In the genomic region with DNA sequence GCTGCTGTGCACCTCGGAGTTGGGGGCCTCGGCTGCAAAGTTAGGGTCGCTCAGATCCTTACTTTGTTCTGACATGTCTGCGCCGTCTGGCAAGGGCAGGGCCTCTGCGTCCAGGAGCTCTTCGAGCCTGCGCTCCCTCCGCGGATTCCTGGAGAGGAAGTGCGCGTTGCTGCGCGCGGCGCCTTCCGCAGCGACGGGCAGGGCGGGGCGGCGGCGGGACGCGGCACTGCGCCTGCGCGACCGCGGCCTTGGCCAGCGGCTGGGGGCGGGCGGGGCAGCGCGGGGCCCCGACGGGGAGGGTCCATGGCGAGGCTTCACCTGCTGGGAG, we compare ENCODE assay signal across 9 cellular contexts. TPM values are rescaled to one million over a fixed set of nuclear protein-coding genes. Genes with fewer than 3 reads are reported as not detected.
DNase-seq lines count a peak whose midpoint lies in the region; ATAC-seq and TF ChIP-seq lines count a peak whose summit lies in the region.
"Had no signal": no experiment of that assay in that cellular context is flagged by ENCODE, and none has a peak within 500 bp of the region (broad histone marks: within the 10 kb centered on the region; RNA-seq: fewer than 3 reads in every experiment).

A gene with protein sequence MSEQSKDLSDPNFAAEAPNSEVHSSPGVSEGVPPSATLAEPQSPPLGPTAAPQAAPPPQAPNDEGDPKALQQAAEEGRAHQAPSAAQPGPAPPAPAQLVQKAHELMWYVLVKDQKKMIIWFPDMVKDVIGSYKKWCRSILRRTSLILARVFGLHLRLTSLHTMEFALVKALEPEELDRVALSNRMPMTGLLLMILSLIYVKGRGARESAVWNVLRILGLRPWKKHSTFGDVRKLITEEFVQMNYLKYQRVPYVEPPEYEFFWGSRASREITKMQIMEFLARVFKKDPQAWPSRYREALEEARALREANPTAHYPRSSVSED (minus strand): TSS at position 163 of the 328 bp plus-strand sequence. CDS start 88 bp downstream, at position 75.

- no peak within 1 kb of the TSS for H3K9ac ChIP-seq in MM.1S (ENCODE audit: low read length)
- H3K9ac ChIP-seq: KMS-11 had no signal

- no peak for DNase-seq in HFF-Myc (ENCODE audit: extremely low read depth, low read depth)
- DNase-seq in hepatocyte (ENCODE audit: low spot score): peak; percentile 82
- peak; percentile 77 for DNase-seq in retina
- DNase-seq in MM.1S: no peak
- DNase-seq in stimulated activated naive CD4-positive, alpha-beta T cell treated with Interleukin-2 at 50 U/mL for 16 hours (lab: John Stamatoyannopoulos, UW): no peak

- H3K27me3 ChIP-seq in hepatocyte: no peaks in the 10 kb centered on the region
- no peaks in the 10 kb centered on the region for H3K27me3 ChIP-seq in MM.1S (replicated peaks; ENCODE audit: insufficient read depth, low read length)

- H3K4me2 ChIP-seq in hepatocyte (peak within 1 kb of the TSS; percentile 78), MM.1S (ENCODE audit: low read depth, low read length) (no peak within 1 kb of the TSS)
- H3K4me2 ChIP-seq: KMS-11 had no signal

- ATAC-seq in HG03469 (IDR thresholded peaks at IDR 0.05; ENCODE audit: unreplicated experiment): no peak
- no peak for ATAC-seq in GM21360 (IDR thresholded peaks at IDR 0.05; ENCODE audit: unreplicated experiment)

- H3K79me2 ChIP-seq in hepatocyte (peaks cover 18% of the 10 kb centered on the region), MM.1S (ENCODE audit: low read length) (no peaks in the 10 kb centered on the region)

- no peaks in the 10 kb centered on the region for H3K36me3 ChIP-seq in hepatocyte (replicated peaks; ENCODE audit: insufficient read depth, low read depth)
- H3K36me3 ChIP-seq in MM.1S (replicated peaks; ENCODE audit: insufficient read depth, low read length): no peaks in the 10 kb centered on the region

- no peaks in the 10 kb centered on the region for H3K9me2 ChIP-seq in hepatocyte (replicated peaks; ENCODE audit: insufficient read depth)
- H3K9me2 ChIP-seq in MM.1S (replicated peaks; ENCODE audit: insufficient read depth, low read length): no peaks in the 10 kb centered on the region

- peaks cover 5% of the 10 kb centered on the region for H4K20me1 ChIP-seq in hepatocyte (ENCODE audit: insufficient read depth, poor library complexity, severe bottlenecking)
- H4K20me1 ChIP-seq in MM.1S (ENCODE audit: insufficient read depth, low read length): no peaks in the 10 kb centered on the region

- H2AFZ ChIP-seq in hepatocyte (peak within 1 kb of the TSS; percentile 69), MM.1S (ENCODE audit: low read length) (no peak within 1 kb of the TSS)

- TF ChIP-seq CTCF in HFF-Myc (IDR thresholded peaks at IDR 0.05; ENCODE audit: low read depth, low read length, missing control alignments) (no peak), hepatocyte (IDR thresholded peaks at IDR 0.05; ENCODE audit: poor library complexity) (no peak), MM.1S (IDR thresholded peaks at IDR 0.05; ENCODE audit: low read length) (no peak)

- H3K4me1 ChIP-seq in hepatocyte (ENCODE audit: insufficient read depth) (peaks cover 16% of the 10 kb centered on the region), MM.1S (ENCODE audit: low read length) (no peaks in the 10 kb centered on the region)

- H3F3A ChIP-seq in MM.1S (ENCODE audit: insufficient read depth, low read length): no peaks in the 10 kb centered on the region

- H3K27ac ChIP-seq in adipose tissue (ENCODE audit: low read depth, low read length) (no peak within 1 kb of the TSS), hepatocyte (peak within 1 kb of the TSS; percentile 78), MM.1S (ENCODE audit: low read length) (no peak within 1 kb of the TSS)
- H3K27ac ChIP-seq: KMS-11 had no signal

- 15 to 38% (median 33%) methylated on average over 38 of the region's 38 CpGs for WGBS in adipose tissue, 3 donors
- 56% methylated on average over 33 of the region's 38 CpGs for WGBS in hepatocyte (ENCODE audit: low lambda C conversion rate, missing lambda C conversion rate)

- no peaks in the 10 kb centered on the region for H3K9me3 ChIP-seq in hepatocyte (ENCODE audit: low read depth)
- no peaks in the 10 kb centered on the region for H3K9me3 ChIP-seq in MM.1S (replicated peaks; ENCODE audit: insufficient read depth, low read length)

- peak within 1 kb of the TSS; percentile 43 for H3K4me3 ChIP-seq in HFF-Myc (replicated peaks; ENCODE audit: low read depth, low read length)
- peak within 1 kb of the TSS; percentile 87 for H3K4me3 ChIP-seq in hepatocyte
- H3K4me3 ChIP-seq in MM.1S (ENCODE audit: low read length): no peak within 1 kb of the TSS

RNA-seq across cellular contexts. Expression of the gene that starts here (rescaled TPM):
- polyA plus RNA-seq in adipose tissue: 10 to 100 TPM; 23.1 to 95.3 (median 55.3) TPM
- total RNA-seq in hepatocyte: 168 and 191 TPM in 2 replicates
- 211 and 215 TPM in 2 replicates for polyA plus RNA-seq in hepatocyte

Comparison
In these comparisons a context has a peak if more than half of its experiments do, and no peak if none do; other contexts are left out.
1. DNase-seq: peak in hepatocyte (single experiment) and retina (single experiment); none in HFF-Myc (single experiment), MM.1S (single experiment) and stimulated activated naive CD4-positive, alpha-beta T cell treated with Interleukin-2 at 50 U/mL for 16 hours (single experiment).